In the genomic region with DNA sequence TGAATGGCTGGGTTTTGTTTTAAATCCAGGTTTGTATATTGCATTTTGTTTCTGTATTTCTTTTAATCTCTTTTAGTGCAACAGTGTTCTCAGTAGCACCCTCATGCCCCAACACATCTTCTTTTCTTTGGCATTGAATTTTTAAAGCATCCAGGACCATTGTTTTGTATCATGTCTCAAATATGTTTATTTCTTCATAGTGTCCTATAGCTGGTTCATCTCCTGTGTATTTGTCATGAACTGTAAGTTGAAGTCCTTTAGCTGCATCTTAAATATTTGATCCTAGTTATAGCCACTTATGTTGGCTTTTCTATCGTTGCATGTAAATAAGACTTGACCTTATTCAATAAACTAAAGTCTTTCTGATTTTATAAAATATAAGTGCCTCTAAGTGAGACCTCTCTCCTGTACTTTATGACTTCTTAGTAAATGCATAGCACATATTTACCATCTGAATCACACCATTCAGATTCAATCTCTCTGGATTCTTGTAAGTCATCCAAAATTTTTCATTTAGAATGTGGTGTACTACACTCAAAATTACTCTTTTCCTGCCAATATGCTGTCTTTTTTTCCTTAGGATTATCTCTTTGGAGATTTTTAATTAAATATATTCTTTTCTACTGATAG, we compare ENCODE assay signal across 22 cellular contexts. TPM values are rescaled to one million over a fixed set of nuclear protein-coding genes. Genes with fewer than 3 reads are reported as not detected.
DNase-seq lines count a peak whose midpoint lies in the region; ATAC-seq and TF ChIP-seq lines count a peak whose summit lies in the region.
"Had no signal": no experiment of that assay in that cellular context is flagged by ENCODE, and none has a peak within 500 bp of the region (broad histone marks: within the 10 kb centered on the region; RNA-seq: fewer than 3 reads in every experiment).

No MANE protein-coding gene starts in this region.

- in situ Hi-C loops in astrocyte of the cerebellum (cut with HindIII; ENCODE audit: low sequenced_read_pairs), result no loop called here

- POLR2A ChIA-PET in AG04449 (lab: Yijun Ruan, JAX), result no interaction called here

- DNase-seq in AG04449 (ENCODE audit: low read depth, low spot score) (peak; percentile 53), HT1080 (ENCODE audit: low read depth) (peak; percentile 55), astrocyte of the cerebellum (ENCODE audit: low read depth) (peak; percentile 53), glomerular visceral epithelial cell (ENCODE audit: extremely low spot score) (peak; percentile 31), progenitor cell of endocrine pancreas (ENCODE audit: low spot score, unreplicated experiment) (no peak)
- DNase-seq in activated effector memory CD4-positive, alpha-beta T cell treated with Interleukin-2 at 50 U/mL for 16 hours, result no peak
- DNase-seq: activated CD4-positive, alpha-beta T cell treated with anti-CD3 and anti-CD28 coated beads, Interleukin-2, amount 50 U/mL, for 4 hours; DMS79 treated with DMSO at 0.1 percent for 48 hours; effector memory CD4-positive, alpha-beta T cell; heart left ventricle; NCI-H1436; psoas muscle; stimulated activated CD4-positive, alpha-beta T cell treated with anti-CD3 and anti-CD28 coated beads, Interleukin-1b, Interleukin-23, amount 100 ng/mL, for 48 hours; T1000 had no signal

- no peak overlapping the region for H3K27ac Mint-ChIP-seq in progenitor cell of endocrine pancreas
- H3K27ac Mint-ChIP-seq: activated T-helper 17 cell treated with anti-CD3 and anti-CD28 coated beads, Interleukin-2, amount 50 U/mL, for 72 hours; IgD-negative memory B cell had no signal

- TF ChIP-seq CTCF in AG04449 (IDR thresholded peaks at IDR 0.05; ENCODE audit: insufficient read depth, low read length, missing control alignments) (no peak), astrocyte of the cerebellum (IDR thresholded peaks at IDR 0.05; ENCODE audit: low read depth, low read length, missing control alignments) (no peak), progenitor cell of endocrine pancreas (IDR thresholded peaks at IDR 0.05; ENCODE audit: unreplicated experiment) (no peak)

- H3K4me3 ChIP-seq in AG04449 (ENCODE audit: low read depth, low read length), result no peak overlapping the region
- H3K4me3 ChIP-seq in astrocyte of the cerebellum (ENCODE audit: low read depth, low read length), result no peak overlapping the region
- H3K4me3 ChIP-seq: ascending aorta, GM12878, heart left ventricle, psoas muscle, tibial nerve had no signal

- H3K4me1 Mint-ChIP-seq in progenitor cell of endocrine pancreas (ENCODE audit: low read depth), result peaks cover 10% of the 10 kb centered on the region

- peaks cover 3% of the 10 kb centered on the region for H3K36me3 Mint-ChIP-seq in progenitor cell of endocrine pancreas (ENCODE audit: insufficient read depth)

- peaks cover 3% of the 10 kb centered on the region for H3K9me3 Mint-ChIP-seq in progenitor cell of endocrine pancreas (ENCODE audit: low read depth)
- H3K9me3 Mint-ChIP-seq: activated T-helper 17 cell treated with anti-CD3 and anti-CD28 coated beads, Interleukin-2, amount 50 U/mL, for 72 hours had no signal

- CTCF ChIA-PET in AG04449 (lab: Yijun Ruan, JAX), result no interaction called here

- no peak overlapping the region for H3K4me3 Mint-ChIP-seq in progenitor cell of endocrine pancreas (ENCODE audit: low read depth)
- H3K4me3 Mint-ChIP-seq: activated T-helper 17 cell treated with anti-CD3 and anti-CD28 coated beads, Interleukin-2, amount 50 U/mL, for 72 hours; IgD-negative memory B cell had no signal

- ATAC-seq in HG03469 (IDR thresholded peaks at IDR 0.05; ENCODE audit: unreplicated experiment) (no peak), GM18502 (IDR thresholded peaks at IDR 0.05; ENCODE audit: poor library complexity, unreplicated experiment) (no peak)
- ATAC-seq: activated T-helper 17 cell treated with anti-CD3 and anti-CD28 coated beads, Interleukin-2, amount 50 U/mL, for 72 hours; GM12878; heart left ventricle; Panc1; psoas muscle had no signal

- no peaks in the 10 kb centered on the region for H3K27me3 Mint-ChIP-seq in progenitor cell of endocrine pancreas
- H3K27me3 Mint-ChIP-seq: activated T-helper 17 cell treated with anti-CD3 and anti-CD28 coated beads, Interleukin-2, amount 50 U/mL, for 72 hours; IgD-negative memory B cell had no signal

RNA-seq across cellular contexts. Expression of gene ERCC6L2, which starts 21.0 kb away (rescaled TPM):
- total RNA-seq in HT1080 (2014; rRNA removed; shearing (Covaris generic)), result 33.2 and 33.6 TPM in 2 replicates
- polyA plus RNA-seq in HT1080 (2015; cell fraction: cytosol; rRNA removed), result 23.2 and 25.8 TPM in 2 replicates
- 26.4 and 35.3 TPM in 2 replicates for polyA plus RNA-seq in HT1080 (2015; cell fraction: nucleus; rRNA removed)
- 49.5 and 52.9 TPM in 2 replicates for total RNA-seq in progenitor cell of endocrine pancreas

Comparison
In these comparisons a context has a peak if more than half of its experiments do, and no peak if none do; other contexts are left out.
1. DNase-seq: peak in AG04449 (single experiment), HT1080 (single experiment), astrocyte of the cerebellum (single experiment) and glomerular visceral epithelial cell (single experiment); none in activated effector memory CD4-positive, alpha-beta T cell treated with Interleukin-2 at 50 U/mL for 16 hours (single experiment) and progenitor cell of endocrine pancreas (single experiment).